ENCODE assay signal across 1 cellular context in genomic region chr12:45991289-45992249, GRCh38.
TF ChIP-seq lines count a peak whose summit lies in the region.

No MANE protein-coding gene starts in this region.

TF ChIP-seq in K562, 482 proteins besides CTCF, POLR2A, EP300 and RAD21 (continued from another document and continues in another):
- TF ChIP-seq CBX3 (IDR thresholded peaks at IDR 0.05; ENCODE audit: borderline replicate concordance in 1 of 2, low read length in 2 of 2) (peak in 1 of 2 experiments; percentile 66; a peak in 2 of 3 replicates), ATF3 (IDR thresholded peaks at IDR 0.05) (peak; percentile 9; the same call in 1 of the 2 replicates), ATF3 (CRISPR knock-in tag; conservative IDR thresholded peaks at IDR 0.05) (no peak), MTA3 (IDR thresholded peaks at IDR 0.05; ENCODE audit: borderline replicate concordance) (peak; percentile 82), KDM5B (IDR thresholded peaks at IDR 0.05; ENCODE audit: insufficient replicate concordance, low read depth, low read length) (peak; percentile 82), CTBP1 (IDR thresholded peaks at IDR 0.05; ENCODE audit: borderline replicate concordance) (peak; percentile 91), YY1 (IDR thresholded peaks at IDR 0.05; ENCODE audit: borderline replicate concordance in 1 of 3, control insufficient read depth in 1 of 3, extremely low read depth in 1 of 3, insufficient read depth in 3 of 3, insufficient read length in 1 of 3, insufficient replicate concordance in 2 of 3, low read depth in 1 of 3, low read length in 2 of 3) (peak in 1 of 3 experiments; percentile 46), LCOR (CRISPR knock-in tag; IDR thresholded peaks at IDR 0.05) (peak; percentile 41; the same call in 1 of the 2 replicates), PHF20 (IDR thresholded peaks at IDR 0.05; ENCODE audit: partially characterized antibody) (peak; percentile 77), FOXM1 (IDR thresholded peaks at IDR 0.05; ENCODE audit: low read depth) (no peak), FOXM1 (CRISPR knock-in tag; IDR thresholded peaks at IDR 0.05; ENCODE audit: low read depth) (no peak), CBX5 (IDR thresholded peaks at IDR 0.05; ENCODE audit: borderline replicate concordance, low read depth) (0 out of 2 replicates have a peak, but pooled peaks have one; percentile 5), HDGF (IDR thresholded peaks at IDR 0.05) (peak; percentile 63; the same call in 1 of the 2 replicates), TBP (optimal IDR thresholded peaks at IDR 0.05; ENCODE audit: low read depth, low read length) (peak; percentile 71), TRIM24 (IDR thresholded peaks at IDR 0.05) (peak; percentile 21 to 75; a peak in 2 of 4 replicates), XRCC5 (IDR thresholded peaks at IDR 0.05; ENCODE audit: low read depth, low read length) (0 out of 2 replicates have a peak, but pooled peaks have one; percentile 19), CHD2 (IDR thresholded peaks at IDR 0.05; ENCODE audit: low read depth, low read length) (0 out of 2 replicates have a peak, but pooled peaks have one; percentile 7), VEZF1 (CRISPR knock-in tag; IDR thresholded peaks at IDR 0.05) (peak; percentile 64), ELF1 (tag; IDR thresholded peaks at IDR 0.05) (peak; percentile 63), ZNF583 (CRISPR knock-in tag; IDR thresholded peaks at IDR 0.05) (0 out of 2 replicates have a peak, but pooled peaks have one; percentile 34), TEAD1 (CRISPR knock-in tag; IDR thresholded peaks at IDR 0.05) (peak; percentile 36 to 87; a peak in 2 of 4 replicates), CTCFL (IDR thresholded peaks at IDR 0.05; ENCODE audit: borderline replicate concordance, insufficient read depth, low read depth, low read length, poor library complexity, severe bottlenecking) (no peak), ZNF197 (CRISPR knock-in tag; IDR thresholded peaks at IDR 0.05; ENCODE audit: low read depth) (0 out of 2 replicates have a peak, but pooled peaks have one; percentile 73), EHMT2 (IDR thresholded peaks at IDR 0.05) (0 out of 2 replicates have a peak, but pooled peaks have one; percentile 41), POLR2B (IDR thresholded peaks at IDR 0.05; ENCODE audit: low read depth, partially characterized antibody) (peak; percentile 90), ZNF146 (CRISPR knock-in tag; IDR thresholded peaks at IDR 0.05; ENCODE audit: unreplicated experiment) (peak; percentile 6), SOX6 (IDR thresholded peaks at IDR 0.05) (peak; percentile 59; the same call in 1 of the 2 replicates), BHLHE40 (IDR thresholded peaks at IDR 0.05; ENCODE audit: low read length) (peak; percentile 83), ZFX (CRISPR knock-in tag; IDR thresholded peaks at IDR 0.05) (peak; percentile 37), ZFP36 (IDR thresholded peaks at IDR 0.05; ENCODE audit: low read depth, low read length, partially characterized antibody) (peak; percentile 27), FOXK1 (CRISPR knock-in tag; IDR thresholded peaks at IDR 0.05; ENCODE audit: borderline replicate concordance) (0 out of 2 replicates have a peak, but pooled peaks have one; percentile 75), THRAP3 (IDR thresholded peaks at IDR 0.05; ENCODE audit: borderline replicate concordance) (peak; percentile 83; the same call in 1 of the 2 replicates), NBN (IDR thresholded peaks at IDR 0.05; ENCODE audit: low read depth) (peak; percentile 87; the same call in 1 of the 2 replicates), RBFOX2 (IDR thresholded peaks at IDR 0.05; ENCODE audit: low read depth, low read length) (peak; percentile 96), ZNF140 (CRISPR knock-in tag; IDR thresholded peaks at IDR 0.05) (no peak), PHB2 (IDR thresholded peaks at IDR 0.05; ENCODE audit: low read depth) (0 out of 2 replicates have a peak, but pooled peaks have one; percentile 9), SP1 (CRISPR knock-in tag; IDR thresholded peaks at IDR 0.05) (0 out of 2 replicates have a peak, but pooled peaks have one; percentile 26), CREM (IDR thresholded peaks at IDR 0.05; ENCODE audit: low read depth) (peak; percentile 71), NFRKB (IDR thresholded peaks at IDR 0.05; ENCODE audit: low read depth) (peak; percentile 92)
- TF ChIP-seq, protein P1, sequence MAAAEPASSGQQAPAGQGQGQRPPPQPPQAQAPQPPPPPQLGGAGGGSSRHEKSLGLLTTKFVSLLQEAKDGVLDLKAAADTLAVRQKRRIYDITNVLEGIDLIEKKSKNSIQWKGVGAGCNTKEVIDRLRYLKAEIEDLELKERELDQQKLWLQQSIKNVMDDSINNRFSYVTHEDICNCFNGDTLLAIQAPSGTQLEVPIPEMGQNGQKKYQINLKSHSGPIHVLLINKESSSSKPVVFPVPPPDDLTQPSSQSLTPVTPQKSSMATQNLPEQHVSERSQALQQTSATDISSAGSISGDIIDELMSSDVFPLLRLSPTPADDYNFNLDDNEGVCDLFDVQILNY (CRISPR knock-in tag; IDR thresholded peaks at IDR 0.05), result peak; percentile 81
- TF ChIP-seq, protein P2, sequence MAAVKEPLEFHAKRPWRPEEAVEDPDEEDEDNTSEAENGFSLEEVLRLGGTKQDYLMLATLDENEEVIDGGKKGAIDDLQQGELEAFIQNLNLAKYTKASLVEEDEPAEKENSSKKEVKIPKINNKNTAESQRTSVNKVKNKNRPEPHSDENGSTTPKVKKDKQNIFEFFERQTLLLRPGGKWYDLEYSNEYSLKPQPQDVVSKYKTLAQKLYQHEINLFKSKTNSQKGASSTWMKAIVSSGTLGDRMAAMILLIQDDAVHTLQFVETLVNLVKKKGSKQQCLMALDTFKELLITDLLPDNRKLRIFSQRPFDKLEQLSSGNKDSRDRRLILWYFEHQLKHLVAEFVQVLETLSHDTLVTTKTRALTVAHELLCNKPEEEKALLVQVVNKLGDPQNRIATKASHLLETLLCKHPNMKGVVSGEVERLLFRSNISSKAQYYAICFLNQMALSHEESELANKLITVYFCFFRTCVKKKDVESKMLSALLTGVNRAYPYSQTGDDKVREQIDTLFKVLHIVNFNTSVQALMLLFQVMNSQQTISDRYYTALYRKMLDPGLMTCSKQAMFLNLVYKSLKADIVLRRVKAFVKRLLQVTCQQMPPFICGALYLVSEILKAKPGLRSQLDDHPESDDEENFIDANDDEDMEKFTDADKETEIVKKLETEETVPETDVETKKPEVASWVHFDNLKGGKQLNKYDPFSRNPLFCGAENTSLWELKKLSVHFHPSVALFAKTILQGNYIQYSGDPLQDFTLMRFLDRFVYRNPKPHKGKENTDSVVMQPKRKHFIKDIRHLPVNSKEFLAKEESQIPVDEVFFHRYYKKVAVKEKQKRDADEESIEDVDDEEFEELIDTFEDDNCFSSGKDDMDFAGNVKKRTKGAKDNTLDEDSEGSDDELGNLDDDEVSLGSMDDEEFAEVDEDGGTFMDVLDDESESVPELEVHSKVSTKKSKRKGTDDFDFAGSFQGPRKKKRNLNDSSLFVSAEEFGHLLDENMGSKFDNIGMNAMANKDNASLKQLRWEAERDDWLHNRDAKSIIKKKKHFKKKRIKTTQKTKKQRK (IDR thresholded peaks at IDR 0.05; ENCODE audit: borderline replicate concordance, low read depth, low read length), result no peak
- TF ChIP-seq, protein P3, sequence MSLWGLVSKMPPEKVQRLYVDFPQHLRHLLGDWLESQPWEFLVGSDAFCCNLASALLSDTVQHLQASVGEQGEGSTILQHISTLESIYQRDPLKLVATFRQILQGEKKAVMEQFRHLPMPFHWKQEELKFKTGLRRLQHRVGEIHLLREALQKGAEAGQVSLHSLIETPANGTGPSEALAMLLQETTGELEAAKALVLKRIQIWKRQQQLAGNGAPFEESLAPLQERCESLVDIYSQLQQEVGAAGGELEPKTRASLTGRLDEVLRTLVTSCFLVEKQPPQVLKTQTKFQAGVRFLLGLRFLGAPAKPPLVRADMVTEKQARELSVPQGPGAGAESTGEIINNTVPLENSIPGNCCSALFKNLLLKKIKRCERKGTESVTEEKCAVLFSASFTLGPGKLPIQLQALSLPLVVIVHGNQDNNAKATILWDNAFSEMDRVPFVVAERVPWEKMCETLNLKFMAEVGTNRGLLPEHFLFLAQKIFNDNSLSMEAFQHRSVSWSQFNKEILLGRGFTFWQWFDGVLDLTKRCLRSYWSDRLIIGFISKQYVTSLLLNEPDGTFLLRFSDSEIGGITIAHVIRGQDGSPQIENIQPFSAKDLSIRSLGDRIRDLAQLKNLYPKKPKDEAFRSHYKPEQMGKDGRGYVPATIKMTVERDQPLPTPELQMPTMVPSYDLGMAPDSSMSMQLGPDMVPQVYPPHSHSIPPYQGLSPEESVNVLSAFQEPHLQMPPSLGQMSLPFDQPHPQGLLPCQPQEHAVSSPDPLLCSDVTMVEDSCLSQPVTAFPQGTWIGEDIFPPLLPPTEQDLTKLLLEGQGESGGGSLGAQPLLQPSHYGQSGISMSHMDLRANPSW (CRISPR knock-in tag; IDR thresholded peaks at IDR 0.05), result no peak
- TF ChIP-seq, protein P4, sequence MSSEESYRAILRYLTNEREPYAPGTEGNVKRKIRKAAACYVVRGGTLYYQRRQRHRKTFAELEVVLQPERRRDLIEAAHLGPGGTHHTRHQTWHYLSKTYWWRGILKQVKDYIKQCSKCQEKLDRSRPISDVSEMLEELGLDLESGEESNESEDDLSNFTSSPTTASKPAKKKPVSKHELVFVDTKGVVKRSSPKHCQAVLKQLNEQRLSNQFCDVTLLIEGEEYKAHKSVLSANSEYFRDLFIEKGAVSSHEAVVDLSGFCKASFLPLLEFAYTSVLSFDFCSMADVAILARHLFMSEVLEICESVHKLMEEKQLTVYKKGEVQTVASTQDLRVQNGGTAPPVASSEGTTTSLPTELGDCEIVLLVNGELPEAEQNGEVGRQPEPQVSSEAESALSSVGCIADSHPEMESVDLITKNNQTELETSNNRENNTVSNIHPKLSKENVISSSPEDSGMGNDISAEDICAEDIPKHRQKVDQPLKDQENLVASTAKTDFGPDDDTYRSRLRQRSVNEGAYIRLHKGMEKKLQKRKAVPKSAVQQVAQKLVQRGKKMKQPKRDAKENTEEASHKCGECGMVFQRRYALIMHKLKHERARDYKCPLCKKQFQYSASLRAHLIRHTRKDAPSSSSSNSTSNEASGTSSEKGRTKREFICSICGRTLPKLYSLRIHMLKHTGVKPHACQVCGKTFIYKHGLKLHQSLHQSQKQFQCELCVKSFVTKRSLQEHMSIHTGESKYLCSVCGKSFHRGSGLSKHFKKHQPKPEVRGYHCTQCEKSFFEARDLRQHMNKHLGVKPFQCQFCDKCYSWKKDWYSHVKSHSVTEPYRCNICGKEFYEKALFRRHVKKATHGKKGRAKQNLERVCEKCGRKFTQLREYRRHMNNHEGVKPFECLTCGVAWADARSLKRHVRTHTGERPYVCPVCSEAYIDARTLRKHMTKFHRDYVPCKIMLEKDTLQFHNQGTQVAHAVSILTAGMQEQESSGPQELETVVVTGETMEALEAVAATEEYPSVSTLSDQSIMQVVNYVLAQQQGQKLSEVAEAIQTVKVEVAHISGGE (CRISPR knock-in tag; IDR thresholded peaks at IDR 0.05), result peak in 1 of 3 experiments; percentile 44; a peak in 1 of 6 replicates
- TF ChIP-seq, protein P5, sequence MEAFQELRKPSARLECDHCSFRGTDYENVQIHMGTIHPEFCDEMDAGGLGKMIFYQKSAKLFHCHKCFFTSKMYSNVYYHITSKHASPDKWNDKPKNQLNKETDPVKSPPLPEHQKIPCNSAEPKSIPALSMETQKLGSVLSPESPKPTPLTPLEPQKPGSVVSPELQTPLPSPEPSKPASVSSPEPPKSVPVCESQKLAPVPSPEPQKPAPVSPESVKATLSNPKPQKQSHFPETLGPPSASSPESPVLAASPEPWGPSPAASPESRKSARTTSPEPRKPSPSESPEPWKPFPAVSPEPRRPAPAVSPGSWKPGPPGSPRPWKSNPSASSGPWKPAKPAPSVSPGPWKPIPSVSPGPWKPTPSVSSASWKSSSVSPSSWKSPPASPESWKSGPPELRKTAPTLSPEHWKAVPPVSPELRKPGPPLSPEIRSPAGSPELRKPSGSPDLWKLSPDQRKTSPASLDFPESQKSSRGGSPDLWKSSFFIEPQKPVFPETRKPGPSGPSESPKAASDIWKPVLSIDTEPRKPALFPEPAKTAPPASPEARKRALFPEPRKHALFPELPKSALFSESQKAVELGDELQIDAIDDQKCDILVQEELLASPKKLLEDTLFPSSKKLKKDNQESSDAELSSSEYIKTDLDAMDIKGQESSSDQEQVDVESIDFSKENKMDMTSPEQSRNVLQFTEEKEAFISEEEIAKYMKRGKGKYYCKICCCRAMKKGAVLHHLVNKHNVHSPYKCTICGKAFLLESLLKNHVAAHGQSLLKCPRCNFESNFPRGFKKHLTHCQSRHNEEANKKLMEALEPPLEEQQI (IDR thresholded peaks at IDR 0.05), result no peak
- TF ChIP-seq, protein P6, sequence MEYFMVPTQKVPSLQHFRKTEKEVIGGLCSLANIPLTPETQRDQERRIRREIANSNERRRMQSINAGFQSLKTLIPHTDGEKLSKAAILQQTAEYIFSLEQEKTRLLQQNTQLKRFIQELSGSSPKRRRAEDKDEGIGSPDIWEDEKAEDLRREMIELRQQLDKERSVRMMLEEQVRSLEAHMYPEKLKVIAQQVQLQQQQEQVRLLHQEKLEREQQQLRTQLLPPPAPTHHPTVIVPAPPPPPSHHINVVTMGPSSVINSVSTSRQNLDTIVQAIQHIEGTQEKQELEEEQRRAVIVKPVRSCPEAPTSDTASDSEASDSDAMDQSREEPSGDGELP (CRISPR knock-in tag; IDR thresholded peaks at IDR 0.05; ENCODE audit: borderline replicate concordance), result peak; percentile 94
